ENCODE assay signal across 8 cellular contexts in the genomic region with DNA sequence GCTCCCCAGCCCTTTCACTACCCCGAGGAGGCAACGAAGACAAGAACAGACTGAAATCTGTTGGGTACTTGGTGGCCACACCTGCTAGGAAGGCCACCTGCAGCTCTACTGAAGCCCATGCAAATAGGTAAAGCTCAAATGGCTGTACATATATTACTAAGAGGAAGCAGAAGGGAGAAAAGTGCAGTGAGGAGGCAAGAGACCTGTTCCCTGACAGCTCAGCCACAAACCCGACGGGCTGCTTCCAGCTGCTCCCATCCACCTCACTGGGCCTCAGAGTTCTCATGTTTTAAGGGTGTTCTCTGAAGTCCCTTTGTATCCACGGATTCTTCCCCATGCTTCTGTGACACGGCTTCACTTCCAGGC. TPM values are rescaled to one million over a fixed set of nuclear protein-coding genes. Genes with fewer than 3 reads are reported as not detected.
A peak's percentile ranks its signal among the peaks of the same experiment; 100 is the strongest.
DNase-seq lines count a peak whose midpoint lies in the region; ATAC-seq and TF ChIP-seq lines count a peak whose summit lies in the region.

No MANE protein-coding gene starts in this region.

- ATAC-seq in GM21528 (IDR thresholded peaks at IDR 0.05; ENCODE audit: low FRiP score, unreplicated experiment) = peak; percentile 90
- ATAC-seq in stimulated activated effector memory CD8-positive, alpha-beta T cell treated with anti-CD3 and anti-CD28 coated beads, Interleukin-12 subunit alpha, Interleukin-12 subunit beta, amount 100 ng/mL, for 72 hours = no peak

- H3K4me1 Mint-ChIP-seq in IgD-negative memory B cell = peaks cover 30 to 43% (median 36%) of the 10 kb centered on the region in 3 donors
- peaks cover 48% of the 10 kb centered on the region for H3K4me1 Mint-ChIP-seq in stimulated activated effector memory CD8-positive, alpha-beta T cell treated with anti-CD3 and anti-CD28 coated beads, Interleukin-12 subunit alpha, Interleukin-12 subunit beta, amount 100 ng/mL, for 72 hours

- intact Hi-C loops in esophagus muscularis mucosa (cut with DNase I) = no loop called here

- H3K9me3 ChIP-seq in DOHH2 (ENCODE audit: control insufficient read depth, insufficient read depth, low read length) (no peaks in the 10 kb centered on the region), esophagus muscularis mucosa (no peaks in the 10 kb centered on the region)

- no peak for TF ChIP-seq CTCF in DOHH2 (IDR thresholded peaks at IDR 0.05; ENCODE audit: low read depth, low read length, poor library complexity, severe bottlenecking)
- TF ChIP-seq CTCF in esophagus muscularis mucosa (IDR thresholded peaks at IDR 0.05) = no peak

- H3K4me1 ChIP-seq in DOHH2 (ENCODE audit: control insufficient read depth, low read length) = peaks cover 9% of the 10 kb centered on the region
- H3K4me1 ChIP-seq in esophagus muscularis mucosa = peaks cover 64 to 96% (median 90%) of the 10 kb centered on the region in 4 donors

- no peaks in the 10 kb centered on the region for H3K79me2 ChIP-seq in DOHH2 (ENCODE audit: control insufficient read depth, low read length)

- H3K9me3 Mint-ChIP-seq in IgD-negative memory B cell = no peaks in the 10 kb centered on the region
- no peaks in the 10 kb centered on the region for H3K9me3 Mint-ChIP-seq in stimulated activated effector memory CD8-positive, alpha-beta T cell treated with anti-CD3 and anti-CD28 coated beads, Interleukin-12 subunit alpha, Interleukin-12 subunit beta, amount 100 ng/mL, for 72 hours

- H3K36me3 Mint-ChIP-seq in IgD-negative memory B cell = peaks cover 10% of the 10 kb centered on the region
- H3K36me3 Mint-ChIP-seq in stimulated activated effector memory CD8-positive, alpha-beta T cell treated with anti-CD3 and anti-CD28 coated beads, Interleukin-12 subunit alpha, Interleukin-12 subunit beta, amount 100 ng/mL, for 72 hours = peaks cover 5% of the 10 kb centered on the region

- H3K27ac ChIP-seq in DOHH2 (ENCODE audit: low read depth, low read length) (no peak overlapping the region), esophagus muscularis mucosa (replicated peaks in 1 of 4) (peak overlapping the region; percentile 67 to 85 (median 78))

- H3F3A ChIP-seq in DOHH2 (ENCODE audit: control insufficient read depth, insufficient read depth) = no peaks in the 10 kb centered on the region

- peak overlapping the region in 1 of 3 donors; percentile 55 for H3K27ac Mint-ChIP-seq in IgD-negative memory B cell
- peak overlapping the region; percentile 56 for H3K27ac Mint-ChIP-seq in stimulated activated effector memory CD8-positive, alpha-beta T cell treated with anti-CD3 and anti-CD28 coated beads, Interleukin-12 subunit alpha, Interleukin-12 subunit beta, amount 100 ng/mL, for 72 hours

- H3K4me3 Mint-ChIP-seq in IgD-negative memory B cell = peak overlapping the region in 3 of 4 donors; percentile 26 to 83 (median 41)
- no peak overlapping the region for H3K4me3 Mint-ChIP-seq in stimulated activated effector memory CD8-positive, alpha-beta T cell treated with anti-CD3 and anti-CD28 coated beads, Interleukin-12 subunit alpha, Interleukin-12 subunit beta, amount 100 ng/mL, for 72 hours

- no peaks in the 10 kb centered on the region for H3K9me2 ChIP-seq in DOHH2 (replicated peaks; ENCODE audit: control insufficient read depth, low read length)

- H3K4me3 ChIP-seq in DOHH2 (ENCODE audit: low read length) (no peak overlapping the region), esophagus muscularis mucosa (peak overlapping the region; percentile 10 to 35 (median 16))

- WGBS in esophagus muscularis mucosa = 39% methylated on average over 4 of the region's 6 CpGs

- no peaks in the 10 kb centered on the region for H3K27me3 Mint-ChIP-seq in IgD-negative memory B cell

- H3K36me3 ChIP-seq in DOHH2 (ENCODE audit: control insufficient read depth, low read length) (no peaks in the 10 kb centered on the region), esophagus muscularis mucosa (no peaks in the 10 kb centered on the region)

- peak overlapping the region; percentile 5 for H3K4me2 ChIP-seq in DOHH2 (ENCODE audit: low read length)

- H4K20me1 ChIP-seq in DOHH2 (ENCODE audit: control insufficient read depth, insufficient read depth, low read depth, low read length) = no peaks in the 10 kb centered on the region

- TF ChIP-seq EP300 in esophagus muscularis mucosa (IDR thresholded peaks at IDR 0.05) = no peak

- no peak for TF ChIP-seq POLR2A in esophagus muscularis mucosa (IDR thresholded peaks at IDR 0.05; ENCODE audit: low read depth)

- H3K27me3 ChIP-seq in DOHH2 (ENCODE audit: control insufficient read depth, low read length) = no peaks in the 10 kb centered on the region
- no peaks in the 10 kb centered on the region for H3K27me3 ChIP-seq in esophagus muscularis mucosa

- DNase-seq in esophagus muscularis mucosa (ENCODE audit: extremely low spot score) = no peak
- DNase-seq in stimulated activated effector memory CD8-positive, alpha-beta T cell treated with anti-CD3 and anti-CD28 coated beads, Interleukin-12 subunit alpha, Interleukin-12 subunit beta, amount 100 ng/mL, for 72 hours (ENCODE audit: low spot score in 2 of 2) = no peak
- DNase-seq in AML-193 (lab: John Stamatoyannopoulos, UW) = no peak
- no peak for DNase-seq in activated T-cell treated with anti-CD3 and anti-CD28 coated beads, Interleukin-2, amount 50 U/mL, for 48 hours
- no peak for DNase-seq in cerebellar cortex (ENCODE audit: low spot score)

RNA-seq across cellular contexts. Expression of a gene that starts 24.6 kb away (rescaled TPM):
- polyA plus RNA-seq in IgD-negative memory B cell = 7.5 TPM
- 10 to 100 TPM; 13.3 to 23.8 (median 18.5) TPM for total RNA-seq in esophagus muscularis mucosa
